Comparison of ENCODE assay signal across 13 cellular contexts in genomic region chr10:74821501-74821900, GRCh38. TPM values are rescaled to one million over a fixed set of nuclear protein-coding genes. Genes with fewer than 3 reads are reported as not detected.
DNase-seq lines count a peak whose midpoint lies in the region; ATAC-seq and TF ChIP-seq lines count a peak whose summit lies in the region.
"Had no signal": no experiment of that assay in that cellular context is flagged by ENCODE, and none has a peak within 500 bp of the region (broad histone marks: within the 10 kb centered on the region; RNA-seq: fewer than 3 reads in every experiment).

No MANE protein-coding gene starts in this region.

- H4K20me1 ChIP-seq in PC-9 (ENCODE audit: insufficient read depth): no peaks in the 10 kb centered on the region

- no peaks in the 10 kb centered on the region for H3K36me3 ChIP-seq in PC-9 (ENCODE audit: low read depth)

- CTCF ChIA-PET in PC-9 (lab: Charles Lee): interaction anchor here (0.6 kb wide), 1 partner anchor 551 kb away, joined by 3 read pairs; no protein-coding TSS in a partner anchor

- H3K9me3 ChIP-seq in PC-9 (ENCODE audit: insufficient read depth, low read depth): peaks cover 9% of the 10 kb centered on the region; the same call in 1 of the 2 replicates

- H3K27ac Mint-ChIP-seq in HFFc6: peak overlapping the region; percentile 83; the same call in 1 of the 2 replicates
- H3K27ac Mint-ChIP-seq in nephron progenitor cell: no peak overlapping the region
- H3K27ac Mint-ChIP-seq: type B pancreatic cell had no signal

- peak overlapping the region; percentile 20; the same call in 1 of the 2 replicates for H3K4me2 ChIP-seq in PC-9

- H2AFZ ChIP-seq in PC-9: no peak overlapping the region

- DNase-seq in HFFc6: no peak
- peak in 1 of 2 experiments; percentile 23 for DNase-seq in PC-9
- no peak for DNase-seq in nephron progenitor cell
- no peak for DNase-seq in activated naive CD4-positive, alpha-beta T cell (lab: John Stamatoyannopoulos, UW)
- no peak for DNase-seq in middle frontal gyrus (ENCODE audit: extremely low spot score, low spot score)
- DNase-seq in activated CD4-positive, alpha-beta T cell treated with anti-CD3 and anti-CD28 coated beads, Interleukin-2, amount 50 U/mL, for 1 hour: no peak
- DNase-seq: AML-193, MV-4-11, NCI-H526 treated with DMSO at 0.1 percent for 48 hours, T1000 had no signal

- POLR2A ChIA-PET in PC-9 (lab: Charles Lee; ENCODE audit: unreplicated experiment): no interaction called here

- peaks cover 9% of the 10 kb centered on the region for H3K9me3 Mint-ChIP-seq in HFFc6
- peaks cover 14% of the 10 kb centered on the region for H3K9me3 Mint-ChIP-seq in nephron progenitor cell

- intact Hi-C loops in PC-9 (cut with micrococcal nuclease; ENCODE audit: unreplicated experiment): loop anchor here (10.0 kb wide), 1 partner anchor 557 kb away; no protein-coding TSS in a partner anchor

- peaks cover 36% of the 10 kb centered on the region for H3K4me1 Mint-ChIP-seq in HFFc6 (ENCODE audit: low read depth)
- H3K4me1 Mint-ChIP-seq in nephron progenitor cell: peaks cover 35% of the 10 kb centered on the region

- H3K4me3 Mint-ChIP-seq in HFFc6 (no peak overlapping the region), nephron progenitor cell (peak overlapping the region; percentile 31)
- H3K4me3 Mint-ChIP-seq: type B pancreatic cell had no signal

- peaks cover 16% of the 10 kb centered on the region for H3K4me1 ChIP-seq in PC-9 (replicated peaks; ENCODE audit: insufficient read depth)

- ATAC-seq in GM19397 (IDR thresholded peaks at IDR 0.05; ENCODE audit: unreplicated experiment): no peak

- no peaks in the 10 kb centered on the region for H3K79me2 ChIP-seq in PC-9 (ENCODE audit: low read depth)

- peaks cover 16% of the 10 kb centered on the region; the same call in 1 of the 2 replicates for H3F3A ChIP-seq in PC-9 (ENCODE audit: insufficient read depth, low read depth)

- peaks cover 8% of the 10 kb centered on the region for H3K36me3 Mint-ChIP-seq in HFFc6 (ENCODE audit: low read depth)
- H3K36me3 Mint-ChIP-seq in nephron progenitor cell (ENCODE audit: low read depth): peaks cover 11% of the 10 kb centered on the region

- H3K27ac ChIP-seq in C4-2B: peak overlapping the region; percentile 50
- H3K27ac ChIP-seq in PC-9: no peak overlapping the region

- H3K4me3 ChIP-seq in PC-9: no peak overlapping the region

- no TSS peak for BruUV-seq in PC-9 (replicated peaks; lab: Mats Ljungman, UMichigan)

- no peaks in the 10 kb centered on the region for H3K27me3 ChIP-seq in PC-9 (ENCODE audit: insufficient read depth, low read depth)

- no peaks in the 10 kb centered on the region for H3K27me3 Mint-ChIP-seq in HFFc6 (ENCODE audit: insufficient read depth)
- H3K27me3 Mint-ChIP-seq in nephron progenitor cell (ENCODE audit: low read depth, poor library complexity): peaks cover 2% of the 10 kb centered on the region
- H3K27me3 Mint-ChIP-seq: type B pancreatic cell had no signal

- TF ChIP-seq CTCF in C4-2B (conservative IDR thresholded peaks at IDR 0.05) (no peak), HFFc6 (IDR thresholded peaks at IDR 0.05) (no peak), PC-9 (conservative IDR thresholded peaks at IDR 0.05) (no peak), nephron progenitor cell (IDR thresholded peaks at IDR 0.05) (no peak)

- no peaks in the 10 kb centered on the region for H3K9me2 ChIP-seq in PC-9 (ENCODE audit: insufficient read depth)

RNA-seq across cellular contexts. Expression of gene KAT6B, which starts 4.9 kb away (rescaled TPM):
- total RNA-seq in HFFc6 (2021; fragmentation: NEBNext Ultra II Directional; extraction: Animal tissue kit (Norgen Biotek cat#: 25700)): 10 to 100 TPM; 17.8 to 27.5 (median 23.6) TPM
- 26.3 and 30.9 TPM in 2 replicates for total RNA-seq in PC-9 (2021)
